In the genomic region with DNA sequence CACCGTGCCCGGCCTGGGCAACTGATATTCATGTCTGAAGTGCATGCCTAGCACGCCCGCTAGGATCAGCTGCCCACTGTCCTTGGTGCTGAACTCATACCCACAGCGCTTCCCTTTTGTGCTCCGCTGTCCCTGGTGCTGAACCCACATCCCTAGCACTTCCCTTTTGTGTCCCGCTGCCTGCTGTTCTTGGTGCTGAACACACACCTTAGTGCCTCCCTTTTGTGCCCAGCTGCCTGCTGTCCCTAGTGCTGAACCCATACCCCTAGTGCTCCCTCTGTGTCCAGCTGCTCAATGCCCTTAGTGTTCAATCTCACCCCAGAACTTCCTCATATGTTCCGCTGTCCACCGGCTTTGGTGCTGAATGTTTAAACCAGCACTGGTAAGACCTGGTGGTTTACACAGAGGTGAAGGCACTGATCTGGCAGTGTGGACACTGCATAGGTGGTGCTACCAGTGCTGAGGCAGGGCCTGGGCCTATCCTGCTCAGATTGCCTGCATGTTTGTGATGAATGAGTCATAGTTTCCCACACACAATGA, we compare ENCODE assay signal across 8 cellular contexts. TPM values are rescaled to one million over a fixed set of nuclear protein-coding genes. Genes with fewer than 3 reads are reported as not detected.
DNase-seq lines count a peak whose midpoint lies in the region; ATAC-seq and TF ChIP-seq lines count a peak whose summit lies in the region.

No MANE protein-coding gene starts in this region.

- H3K4me3 ChIP-seq in heart left ventricle, result no peak overlapping the region
- H3K4me3 ChIP-seq in aorta (ENCODE audit: low read length in 2 of 2), result no peak overlapping the region

- intact Hi-C loops in heart left ventricle (cut with DNase I), result loop anchor here in 1 of 10 donors (5.0 kb wide), 1 partner anchor 35 kb away; no protein-coding TSS in a partner anchor
- intact Hi-C loops in aorta (cut with DNase I), result no loop called here

- peak; percentile 37 for ATAC-seq in activated naive CD8-positive, alpha-beta T cell treated with anti-CD3 and anti-CD28 coated beads, Interleukin-2, amount 50 U/mL, for 24 hours
- peak; percentile 62 to 89 (median 88) for ATAC-seq in heart left ventricle
- ATAC-seq in aorta (ENCODE audit: low FRiP score), result peak; percentile 87

- H3K27me3 ChIP-seq in heart left ventricle, result no peaks in the 10 kb centered on the region
- H3K27me3 ChIP-seq in aorta (ENCODE audit: control insufficient read depth in 1 of 2, insufficient read depth in 2 of 2, low read length in 1 of 2), result no peaks in the 10 kb centered on the region

- no peaks in the 10 kb centered on the region for H3K9me3 ChIP-seq in heart left ventricle
- no peaks in the 10 kb centered on the region for H3K9me3 ChIP-seq in aorta (ENCODE audit: control insufficient read depth, low read length)

- POLR2A ChIA-PET in HEK293T (lab: Yijun Ruan, JAX), result no interaction called here

- peak overlapping the region; percentile 49 for H3K27ac Mint-ChIP-seq in activated naive CD8-positive, alpha-beta T cell treated with anti-CD3 and anti-CD28 coated beads, Interleukin-2, amount 50 U/mL, for 24 hours

- peak; percentile 68 for DNase-seq in HEK293T (ENCODE audit: extremely low spot score)
- DNase-seq in T follicular helper cell (ENCODE audit: low read depth), result peak; percentile 71
- DNase-seq in activated naive CD8-positive, alpha-beta T cell treated with anti-CD3 and anti-CD28 coated beads, Interleukin-2, amount 50 U/mL, for 24 hours, result peak; percentile 82
- DNase-seq in heart left ventricle, result peak; percentile 86 to 92 (median 88)
- DNase-seq in putamen (ENCODE audit: low spot score), result peak; percentile 60
- peak; percentile 95 for DNase-seq in aorta
- DNase-seq in mesenteric fat pad (ENCODE audit: low spot score), result no peak

- H3K4me3 Mint-ChIP-seq in activated naive CD8-positive, alpha-beta T cell treated with anti-CD3 and anti-CD28 coated beads, Interleukin-2, amount 50 U/mL, for 24 hours, result no peak overlapping the region

- CTCF ChIA-PET in HEK293T (lab: Yijun Ruan, JAX), result interaction anchor here (0.7 kb wide), 1 partner anchor 256 kb away, joined by 3 read pairs; no protein-coding TSS in a partner anchor

- peak overlapping the region; percentile 40; the same call in 1 of the 2 replicates for H3K27ac ChIP-seq in 22Rv1
- no peak overlapping the region for H3K27ac ChIP-seq in heart left ventricle
- no peak overlapping the region for H3K27ac ChIP-seq in aorta (ENCODE audit: low read depth in 1 of 2, low read length in 2 of 2)

- H3K36me3 ChIP-seq in heart left ventricle (peaks cover under 1 to 91% (median 78%) of the 10 kb centered on the region in 9 donors), aorta (ENCODE audit: control insufficient read depth in 1 of 2, insufficient read depth in 2 of 2, low read length in 1 of 2) (peaks cover 0 to 7% of the 10 kb centered on the region in 2 donors)

- TF ChIP-seq POLR2A in heart left ventricle (IDR thresholded peaks at IDR 0.05), result no peak

- WGBS in heart left ventricle, 4 donors, result 13 to 28% (median 25%) methylated on average over 9 of the region's 9 CpGs
- 7 to 8% methylated on average over 9 of the region's 9 CpGs for WGBS in aorta, 2 donors

- peaks cover 22% of the 10 kb centered on the region for H3K36me3 Mint-ChIP-seq in activated naive CD8-positive, alpha-beta T cell treated with anti-CD3 and anti-CD28 coated beads, Interleukin-2, amount 50 U/mL, for 24 hours (ENCODE audit: low read depth)

- no peaks in the 10 kb centered on the region for H3K9me3 Mint-ChIP-seq in activated naive CD8-positive, alpha-beta T cell treated with anti-CD3 and anti-CD28 coated beads, Interleukin-2, amount 50 U/mL, for 24 hours

- TF ChIP-seq CTCF in 22Rv1 (IDR thresholded peaks at IDR 0.05) (no peak), heart left ventricle (IDR thresholded peaks at IDR 0.05) (peak in 2 of 12 donors; percentile 8 to 11)

- peaks cover 14% of the 10 kb centered on the region for H3K4me1 Mint-ChIP-seq in activated naive CD8-positive, alpha-beta T cell treated with anti-CD3 and anti-CD28 coated beads, Interleukin-2, amount 50 U/mL, for 24 hours

- H3K27me3 Mint-ChIP-seq in activated naive CD8-positive, alpha-beta T cell treated with anti-CD3 and anti-CD28 coated beads, Interleukin-2, amount 50 U/mL, for 24 hours, result no peaks in the 10 kb centered on the region

- H3K4me1 ChIP-seq in heart left ventricle (peaks cover 0 to 7% (median 0%) of the 10 kb centered on the region in 12 donors), aorta (ENCODE audit: control insufficient read depth in 1 of 2, insufficient read depth in 2 of 2, low read length in 2 of 2) (no peaks in the 10 kb centered on the region)

TF ChIP-seq in HEK293T, 16 proteins besides CTCF, POLR2A, EP300 and RAD21:
- TF ChIP-seq CTBP1 (IDR thresholded peaks at IDR 0.05; ENCODE audit: borderline replicate concordance) (0 out of 2 replicates have a peak, but pooled peaks have one; percentile 9), NFRKB (IDR thresholded peaks at IDR 0.05) (no peak)

RNA-seq across cellular contexts. Expression of a gene that starts 26.3 kb away (rescaled TPM):
- total RNA-seq in heart left ventricle (1 to 10 TPM in 5 of 9 donors, under 1 TPM in 2, not detected in 2; 0.37 to 3.0 (median 1.2) TPM), aorta (1 to 10 TPM; 1.8 to 3.1 TPM), mesenteric fat pad (3.0 TPM)
- polyA plus RNA-seq in heart left ventricle (under 1 TPM; 0.22 to 0.80 TPM), aorta (1 to 10 TPM in 1 of 2 donors, under 1 TPM in 1; 0.82 to 1.4 TPM)

RNA-seq across cellular contexts. Expression of a gene that starts 37.9 kb away (rescaled TPM):
- total RNA-seq in heart left ventricle (10 to 100 TPM; 17.8 to 33.7 (median 23.1) TPM), aorta (10 to 100 TPM; 36.7 to 40.5 TPM), mesenteric fat pad (27.5 TPM)
- polyA plus RNA-seq in heart left ventricle (10 to 100 TPM in 1 of 2 donors, 1 to 10 TPM in 1; 9.9 to 32.4 TPM), aorta (10 to 100 TPM; 23.7 to 27.0 TPM)

RNA-seq across cellular contexts. Expression of a gene that starts 38.6 kb away (rescaled TPM):
- 1 to 10 TPM; 2.3 to 6.5 (median 3.9) TPM for total RNA-seq in heart left ventricle
- polyA plus RNA-seq in heart left ventricle, result 1 to 10 TPM; 1.6 to 2.6 TPM
- total RNA-seq in aorta, result 1 to 10 TPM; 8.0 to 9.5 TPM
- 1 to 10 TPM in 1 of 2 donors, under 1 TPM in 1; 0.75 to 2.3 TPM for polyA plus RNA-seq in aorta
- 6.8 TPM for total RNA-seq in mesenteric fat pad

RNA-seq across cellular contexts. Expression of a gene that starts 57.9 kb away (rescaled TPM):
- 10 to 100 TPM; 24.6 to 61.9 (median 33.3) TPM for total RNA-seq in heart left ventricle
- polyA plus RNA-seq in heart left ventricle, result 10 to 100 TPM; 14.0 to 30.3 TPM
- total RNA-seq in aorta, result 10 to 100 TPM; 27.7 to 39.8 TPM
- 10 to 100 TPM; 13.3 to 17.3 TPM for polyA plus RNA-seq in aorta
- 34.5 TPM for total RNA-seq in mesenteric fat pad

RNA-seq across cellular contexts. Expression of a gene that starts 58.2 kb away (rescaled TPM):
- total RNA-seq in heart left ventricle, result 10 to 100 TPM in 2 of 9 donors, 1 to 10 TPM in 7; 3.9 to 33.0 (median 8.2) TPM
- 10 to 100 TPM; 16.0 to 30.5 TPM for polyA plus RNA-seq in heart left ventricle
- total RNA-seq in aorta, result 10 to 100 TPM; 13.8 to 43.3 TPM
- polyA plus RNA-seq in aorta, result 10 to 100 TPM; 11.6 to 24.0 TPM
- total RNA-seq in mesenteric fat pad, result 46.1 TPM

Comparison
In these comparisons a context has a peak if more than half of its experiments do, and no peak if none do; other contexts are left out.
1. ATAC-seq: peak in every context shown above with its lines; median percentile 88 in heart left ventricle; 87 in aorta; 37 in activated naive CD8-positive, alpha-beta T cell treated with anti-CD3 and anti-CD28 coated beads, Interleukin-2, amount 50 U/mL, for 24 hours.